Comparison of ENCODE assay signal across 8 cellular contexts in genomic region chr10:132654708-132655661, GRCh38.
DNase-seq lines count a peak whose midpoint lies in the region; ATAC-seq and TF ChIP-seq lines count a peak whose summit lies in the region.

No MANE protein-coding gene starts in this region.

- POLR2A ChIA-PET in T-cell (lab: Charles Lee), result no interaction called here

- peak; percentile 57 to 68 (median 59) for ATAC-seq in T-cell (replicated peaks in 1 of 4)
- ATAC-seq in GM21825 (IDR thresholded peaks at IDR 0.05; ENCODE audit: unreplicated experiment), result no peak
- ATAC-seq in GM19395 (IDR thresholded peaks at IDR 0.05; ENCODE audit: unreplicated experiment), result no peak

- CTCF ChIA-PET in T-cell (lab: Charles Lee), result no interaction called here

- H3K27me3 ChIP-seq in ascending aorta (no peaks in the 10 kb centered on the region), spleen (replicated peaks in 1 of 7) (no peaks in the 10 kb centered on the region)

- H3K27ac ChIP-seq in ascending aorta, result no peak overlapping the region
- H3K27ac ChIP-seq in spleen, result no peak overlapping the region

- peaks cover 0 to 3% (median 3%) of the 10 kb centered on the region in 3 donors for H3K4me1 Mint-ChIP-seq in T-cell

- no peak overlapping the region for H3K4me3 Mint-ChIP-seq in T-cell

- DNase-seq in DMS153 (lab: John Stamatoyannopoulos, UW), result peak; percentile 8
- peak; percentile 86 for DNase-seq in HuH-7.5 (ENCODE audit: low spot score)
- peak in 32 of 34 experiments; percentile 9 to 60 (median 42) for DNase-seq in T-cell
- DNase-seq in ascending aorta (ENCODE audit: low spot score in 2 of 2), result no peak
- peak; percentile 91 for DNase-seq in hepatic stellate cell (ENCODE audit: low spot score)
- peak; percentile 88 for DNase-seq in spleen

- no peak overlapping the region for H3K27ac Mint-ChIP-seq in T-cell

- peaks cover 27% of the 10 kb centered on the region for H3K36me3 Mint-ChIP-seq in T-cell

- no peak overlapping the region for H3K4me3 ChIP-seq in ascending aorta
- no peak overlapping the region for H3K4me3 ChIP-seq in spleen

- intact Hi-C loops in ascending aorta (cut with DNase I), result no loop called here
- intact Hi-C loops in spleen (cut with DNase I; ENCODE audit: low total_unique reads), result no loop called here

- peak; percentile 64 to 89 (median 87) for TF ChIP-seq CTCF in ascending aorta (IDR thresholded peaks at IDR 0.05)
- TF ChIP-seq CTCF in spleen (IDR thresholded peaks at IDR 0.05 in 8 of 11, conservative IDR thresholded peaks at IDR 0.05 in 3 of 11), result peak; percentile 58 to 93 (median 84)

- H3K9me3 ChIP-seq in ascending aorta (no peaks in the 10 kb centered on the region), spleen (no peaks in the 10 kb centered on the region)

- no peaks in the 10 kb centered on the region for H3K9me3 Mint-ChIP-seq in T-cell

- no peak for TF ChIP-seq POLR2A in spleen (IDR thresholded peaks at IDR 0.05)

- H3K36me3 ChIP-seq in ascending aorta, result peaks cover 34 to 52% of the 10 kb centered on the region in 2 donors
- H3K36me3 ChIP-seq in spleen, result peaks cover 0 to 94% (median 35%) of the 10 kb centered on the region in 6 donors

- 64 to 69% (median 68%) methylated on average over 41 to 48 of the region's 48 CpGs for WGBS in spleen, 5 donors

- no peaks in the 10 kb centered on the region for H3K4me1 ChIP-seq in ascending aorta
- H3K4me1 ChIP-seq in spleen, result peaks cover 0 to 22% (median 14%) of the 10 kb centered on the region in 6 donors

- no peaks in the 10 kb centered on the region for H3K27me3 Mint-ChIP-seq in T-cell

Comparison
In these comparisons a context has a peak if more than half of its experiments do, and no peak if none do; other contexts are left out.
1. DNase-seq: peak in DMS153 (single experiment), HuH-7.5 (single experiment), T-cell (32 of 34), hepatic stellate cell (single experiment) and spleen (single experiment); none in ascending aorta (0 of 2).
2. ATAC-seq: peak in T-cell (4 of 4); none in GM21825 (single experiment) and GM19395 (single experiment).